ENCODE assay signal across 25 cellular contexts in the genomic region with DNA sequence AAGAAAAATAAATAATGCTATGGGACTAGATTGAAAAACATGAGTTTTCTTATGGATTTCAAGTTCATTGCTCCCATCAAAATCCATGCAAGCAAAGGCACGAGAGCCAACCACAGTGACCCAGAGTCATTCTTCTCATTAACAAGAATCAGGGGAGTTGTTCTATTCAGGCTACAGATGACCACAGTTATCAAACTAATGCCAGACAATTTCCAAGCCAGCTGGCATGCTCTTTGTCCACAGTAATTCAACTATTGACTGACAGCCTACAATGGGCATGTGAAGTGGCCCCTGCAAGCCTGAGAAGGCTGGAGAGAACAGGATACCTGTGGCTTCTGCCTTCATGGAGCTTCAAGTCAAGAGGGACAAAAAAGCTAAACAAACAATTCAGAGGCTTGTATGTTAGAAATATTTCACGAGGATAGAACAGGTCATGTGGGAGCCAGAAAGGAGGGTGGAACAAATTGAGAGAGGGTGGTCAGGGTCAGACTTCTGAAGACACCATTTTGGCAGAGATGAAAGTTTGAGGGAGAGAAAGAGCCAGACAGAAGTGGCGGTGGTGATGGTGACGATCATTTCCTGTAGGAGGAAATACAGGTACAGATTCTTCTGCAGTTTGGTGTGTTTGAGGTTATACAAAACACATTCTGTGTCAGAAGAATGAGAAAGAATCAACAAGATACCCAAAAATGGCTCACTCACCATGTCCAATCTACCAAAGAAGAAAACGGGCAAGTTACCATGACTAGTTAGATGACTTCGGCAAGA.
DNase-seq lines count a peak whose midpoint lies in the region; ATAC-seq and TF ChIP-seq lines count a peak whose summit lies in the region.
"Had no signal": no experiment of that assay in that cellular context is flagged by ENCODE, and none has a peak within 500 bp of the region (broad histone marks: within the 10 kb centered on the region; RNA-seq: fewer than 3 reads in every experiment).

No MANE protein-coding gene starts in this region.

- H3K36me3 Mint-ChIP-seq in activated CD4-positive, alpha-beta T cell treated with anti-CD3 and anti-CD28 coated beads, Interleukin-2, amount 10 ng/mL, durations not matched to agents 7 days and 5 days (ENCODE audit: low read depth): peaks cover 8% of the 10 kb centered on the region
- peaks cover 32% of the 10 kb centered on the region for H3K36me3 Mint-ChIP-seq in activated naive CD8-positive, alpha-beta T cell treated with anti-CD3 and anti-CD28 coated beads for 36 hours
- H3K36me3 Mint-ChIP-seq in naive thymus-derived CD8-positive, alpha-beta T cell: peaks cover 0 to 24% (median 23%) of the 10 kb centered on the region in 3 donors
- H3K36me3 Mint-ChIP-seq: stimulated activated naive B cell treated with anti-CD40 and anti-IgM and Interleukin-4, amounts not matched to agents 10 μg/mL and 1 μg/mL and 100 μg/mL, for 72 hours had no signal

- no peak overlapping the region for H3K4me3 ChIP-seq in Karpas-422 (ENCODE audit: low read length)
- H3K4me3 ChIP-seq: A549, adrenal gland, lower lobe of right lung, prostate gland, tibial nerve had no signal

- no peaks in the 10 kb centered on the region for H3K4me1 ChIP-seq in Karpas-422 (ENCODE audit: low read length)
- H3K4me1 ChIP-seq: A549, adrenal gland, lower lobe of right lung, prostate gland, tibial nerve had no signal

- no peak overlapping the region for H3K27ac ChIP-seq in Karpas-422 (ENCODE audit: low read length)
- H3K27ac ChIP-seq: A549, adrenal gland, brain microvascular endothelial cell, KMS-11, lower lobe of right lung, prostate gland, tibial nerve had no signal

- H3K79me2 ChIP-seq in Karpas-422 (ENCODE audit: low read length): no peaks in the 10 kb centered on the region

- H3K9me3 ChIP-seq in Karpas-422 (ENCODE audit: low read length): no peaks in the 10 kb centered on the region
- H3K9me3 ChIP-seq: adrenal gland, lower lobe of right lung, prostate gland had no signal

- no peak for TF ChIP-seq CTCF in omental fat pad (IDR thresholded peaks at IDR 0.05)

- no peak overlapping the region for H3K4me2 ChIP-seq in Karpas-422 (ENCODE audit: low read depth, low read length, poor library complexity, severe bottlenecking)
- H3K4me2 ChIP-seq: A549, KMS-11 had no signal

- H4K20me1 ChIP-seq in Karpas-422 (ENCODE audit: insufficient read depth, low read depth, low read length): no peaks in the 10 kb centered on the region

- H3K36me3 ChIP-seq in Karpas-422 (ENCODE audit: insufficient read depth, low read length): no peaks in the 10 kb centered on the region
- H3K36me3 ChIP-seq: adrenal gland, brain microvascular endothelial cell, lower lobe of right lung, prostate gland, tibial nerve had no signal

- H3K9me3 Mint-ChIP-seq in activated CD4-positive, alpha-beta T cell treated with anti-CD3 and anti-CD28 coated beads, Interleukin-2, amount 10 ng/mL, durations not matched to agents 7 days and 5 days: peaks cover 25% of the 10 kb centered on the region
- peaks cover 42% of the 10 kb centered on the region for H3K9me3 Mint-ChIP-seq in activated naive CD8-positive, alpha-beta T cell treated with anti-CD3 and anti-CD28 coated beads for 36 hours
- peaks cover 0 to 35% (median 18%) of the 10 kb centered on the region in 9 donors for H3K9me3 Mint-ChIP-seq in naive thymus-derived CD8-positive, alpha-beta T cell

- no peaks in the 10 kb centered on the region for H3K27me3 Mint-ChIP-seq in activated CD4-positive, alpha-beta T cell treated with anti-CD3 and anti-CD28 coated beads, Interleukin-2, amount 10 ng/mL, durations not matched to agents 7 days and 5 days
- no peaks in the 10 kb centered on the region for H3K27me3 Mint-ChIP-seq in activated naive CD8-positive, alpha-beta T cell treated with anti-CD3 and anti-CD28 coated beads for 36 hours
- no peaks in the 10 kb centered on the region for H3K27me3 Mint-ChIP-seq in naive thymus-derived CD8-positive, alpha-beta T cell

- peaks cover 7% of the 10 kb centered on the region for H3K27me3 ChIP-seq in Karpas-422 (ENCODE audit: low read length)
- H3K27me3 ChIP-seq: adrenal gland, brain microvascular endothelial cell, tibial nerve had no signal

- DNase-seq in activated CD4-positive, alpha-beta T cell treated with anti-CD3 and anti-CD28 coated beads, Interleukin-2, amount 10 ng/mL, durations not matched to agents 7 days and 5 days: no peak
- no peak for DNase-seq in activated CD4-positive, alpha-beta T cell treated with anti-CD3 and anti-CD28 coated beads for 4 hours
- DNase-seq in G401 (ENCODE audit: low spot score) (peak; percentile 75), OCI-M2 (lab: John Stamatoyannopoulos, UW; ENCODE audit: unreplicated experiment) (no peak), omental fat pad (ENCODE audit: low spot score) (no peak), Karpas-422 (no peak)
- DNase-seq in activated naive CD8-positive, alpha-beta T cell treated with anti-CD3 and anti-CD28 coated beads for 36 hours: no peak
- DNase-seq in naive thymus-derived CD8-positive, alpha-beta T cell: peak in 7 of 10 donors; percentile 14 to 70 (median 51)
- DNase-seq: activated CD4-positive, CD25-positive, alpha-beta regulatory T cell treated with anti-CD3 and anti-CD28 coated beads, Interleukin-2, amount 50 U/mL, for 72 hours; adrenal gland; brain microvascular endothelial cell; cortex of kidney; EL; HFFc6; kidney; lower lobe of right lung; NCI-H187; NCI-H526 treated with DMSO at 0.1 percent for 48 hours; SHP77; stimulated activated CD4-positive, alpha-beta T cell treated with anti-CD3 and anti-CD28 coated beads, Interleukin-1b, Interleukin-23, amount 100 ng/mL, for 48 hours; stimulated activated naive B cell treated with anti-CD40 and anti-IgM and Interleukin-4, amounts not matched to agents 10 μg/mL and 1 μg/mL and 100 μg/mL, for 72 hours had no signal

- H3K9ac ChIP-seq in Karpas-422 (ENCODE audit: low read length): no peak overlapping the region
- H3K9ac ChIP-seq: KMS-11 had no signal

- H3K4me1 Mint-ChIP-seq in activated CD4-positive, alpha-beta T cell treated with anti-CD3 and anti-CD28 coated beads, Interleukin-2, amount 10 ng/mL, durations not matched to agents 7 days and 5 days: peaks cover 14% of the 10 kb centered on the region
- H3K4me1 Mint-ChIP-seq in activated naive CD8-positive, alpha-beta T cell treated with anti-CD3 and anti-CD28 coated beads for 36 hours: peaks cover 29% of the 10 kb centered on the region
- peaks cover 25 to 57% (median 38%) of the 10 kb centered on the region in 4 donors for H3K4me1 Mint-ChIP-seq in naive thymus-derived CD8-positive, alpha-beta T cell
- H3K4me1 Mint-ChIP-seq: stimulated activated naive B cell treated with anti-CD40 and anti-IgM and Interleukin-4, amounts not matched to agents 10 μg/mL and 1 μg/mL and 100 μg/mL, for 72 hours had no signal

- peak; percentile 96 for ATAC-seq in naive thymus-derived CD8-positive, alpha-beta T cell
- ATAC-seq in omental fat pad (ENCODE audit: low FRiP score): no peak
- ATAC-seq: A549; lower lobe of right lung; stimulated activated naive B cell treated with anti-CD40 and anti-IgM and Interleukin-4, amounts not matched to agents 10 μg/mL and 1 μg/mL and 100 μg/mL, for 72 hours had no signal

- CTCF ChIA-PET in activated CD4-positive, alpha-beta T cell treated with anti-CD3 and anti-CD28 coated beads, Interleukin-2, amount 10 ng/mL, durations not matched to agents 7 days and 5 days (lab: Charles Lee): interaction anchor here (0.6 to 1.5 kb wide), 4 partner anchors 10 to 33 kb away, joined by 3 to 4 read pairs (median 4); no protein-coding TSS in a partner anchor

- H3K27ac Mint-ChIP-seq in activated CD4-positive, alpha-beta T cell treated with anti-CD3 and anti-CD28 coated beads, Interleukin-2, amount 10 ng/mL, durations not matched to agents 7 days and 5 days: peak overlapping the region; percentile 63
- H3K27ac Mint-ChIP-seq in activated naive CD8-positive, alpha-beta T cell treated with anti-CD3 and anti-CD28 coated beads for 36 hours: peak overlapping the region; percentile 74
- peak overlapping the region; percentile 82 to 98 (median 92) for H3K27ac Mint-ChIP-seq in naive thymus-derived CD8-positive, alpha-beta T cell
- H3K27ac Mint-ChIP-seq: HFFc6; stimulated activated naive B cell treated with anti-CD40 and anti-IgM and Interleukin-4, amounts not matched to agents 10 μg/mL and 1 μg/mL and 100 μg/mL, for 72 hours had no signal

- POLR2A ChIA-PET in activated CD4-positive, alpha-beta T cell treated with anti-CD3 and anti-CD28 coated beads, Interleukin-2, amount 10 ng/mL, durations not matched to agents 7 days and 5 days (lab: Charles Lee): no interaction called here
- POLR2A ChIA-PET in naive thymus-derived CD8-positive, alpha-beta T cell (lab: Charles Lee): interaction anchor here (0.8 to 1.2 kb wide), 2 partner anchors 48 to 222 kb away, joined by 3 to 4 read pairs; no protein-coding TSS in a partner anchor

- in situ Hi-C loops in G401 (cut with HindIII; ENCODE audit: low sequenced_read_pairs): no loop called here

- H2AFZ ChIP-seq in Karpas-422 (ENCODE audit: low read length): no peak overlapping the region

- H3K9me2 ChIP-seq in Karpas-422 (replicated peaks; ENCODE audit: insufficient read depth, low read length): no peaks in the 10 kb centered on the region

- H3K4me3 Mint-ChIP-seq in activated CD4-positive, alpha-beta T cell treated with anti-CD3 and anti-CD28 coated beads, Interleukin-2, amount 10 ng/mL, durations not matched to agents 7 days and 5 days: no peak overlapping the region
- peak overlapping the region; percentile 14 for H3K4me3 Mint-ChIP-seq in activated naive CD8-positive, alpha-beta T cell treated with anti-CD3 and anti-CD28 coated beads for 36 hours
- peak overlapping the region; percentile 40 to 80 (median 64) for H3K4me3 Mint-ChIP-seq in naive thymus-derived CD8-positive, alpha-beta T cell
- H3K4me3 Mint-ChIP-seq: HFFc6; stimulated activated naive B cell treated with anti-CD40 and anti-IgM and Interleukin-4, amounts not matched to agents 10 μg/mL and 1 μg/mL and 100 μg/mL, for 72 hours had no signal

Comparison
In these comparisons a context has a peak if more than half of its experiments do, and no peak if none do; other contexts are left out.
1. DNase-seq: peak in G401 (single experiment) and naive thymus-derived CD8-positive, alpha-beta T cell (7 of 10); none in activated CD4-positive, alpha-beta T cell treated with anti-CD3 and anti-CD28 coated beads, Interleukin-2, amount 10 ng/mL, durations not matched to agents 7 days and 5 days (single experiment), activated CD4-positive, alpha-beta T cell treated with anti-CD3 and anti-CD28 coated beads for 4 hours (0 of 2), activated naive CD8-positive, alpha-beta T cell treated with anti-CD3 and anti-CD28 coated beads for 36 hours (single experiment), OCI-M2 (single experiment), omental fat pad (single experiment) and Karpas-422 (single experiment).
2. Peak in every context shown above with its lines, with median percentiles within 50 percentile points of each other: H3K27ac Mint-ChIP-seq.